In genomic region chr14:66311935-66312334, GRCh38 we compare ENCODE assay signal across 15 cellular contexts.
DNase-seq lines count a peak whose midpoint lies in the region; ATAC-seq and TF ChIP-seq lines count a peak whose summit lies in the region.
"Had no signal": no experiment of that assay in that cellular context is flagged by ENCODE, and none has a peak within 500 bp of the region (broad histone marks: within the 10 kb centered on the region; RNA-seq: fewer than 3 reads in every experiment).

No MANE protein-coding gene starts in this region.

- CTCF ChIA-PET in activated CD4-positive, alpha-beta memory T cell treated with anti-CD3 and anti-CD28 coated beads, Interleukin-2, amount 10 ng/mL, durations not matched to agents 7 days and 5 days (lab: Charles Lee) = no interaction called here
- CTCF ChIA-PET in HEK293T (lab: Yijun Ruan, JAX) = no interaction called here

- H3K27ac Mint-ChIP-seq in activated CD4-positive, alpha-beta memory T cell treated with anti-CD3 and anti-CD28 coated beads, Interleukin-2, amount 10 ng/mL, durations not matched to agents 7 days and 5 days = no peak overlapping the region

- POLR2A ChIA-PET in activated CD4-positive, alpha-beta memory T cell treated with anti-CD3 and anti-CD28 coated beads, Interleukin-2, amount 10 ng/mL, durations not matched to agents 7 days and 5 days (lab: Charles Lee) = no interaction called here
- POLR2A ChIA-PET in HEK293T (lab: Yijun Ruan, JAX) = no interaction called here

- H3K27me3 Mint-ChIP-seq in activated CD4-positive, alpha-beta memory T cell treated with anti-CD3 and anti-CD28 coated beads, Interleukin-2, amount 10 ng/mL, durations not matched to agents 7 days and 5 days = no peaks in the 10 kb centered on the region

- no peak for ATAC-seq in GM18907 (IDR thresholded peaks at IDR 0.05; ENCODE audit: unreplicated experiment)

- H3K9me3 Mint-ChIP-seq in activated CD4-positive, alpha-beta memory T cell treated with anti-CD3 and anti-CD28 coated beads, Interleukin-2, amount 10 ng/mL, durations not matched to agents 7 days and 5 days = peaks cover 4% of the 10 kb centered on the region

- no peaks in the 10 kb centered on the region for H3K4me1 Mint-ChIP-seq in activated CD4-positive, alpha-beta memory T cell treated with anti-CD3 and anti-CD28 coated beads, Interleukin-2, amount 10 ng/mL, durations not matched to agents 7 days and 5 days

- no peaks in the 10 kb centered on the region for H3K36me3 Mint-ChIP-seq in activated CD4-positive, alpha-beta memory T cell treated with anti-CD3 and anti-CD28 coated beads, Interleukin-2, amount 10 ng/mL, durations not matched to agents 7 days and 5 days (ENCODE audit: low read depth)

- DNase-seq in NCI-H146 (lab: John Stamatoyannopoulos, UW) (peak; percentile 14), NCI-H146 treated with DMSO at 0.1 percent for 48 hours (lab: John Stamatoyannopoulos, UW; ENCODE audit: unreplicated experiment) (no peak), NCI-H1694 treated with DMSO at 0.1 percent for 48 hours (lab: John Stamatoyannopoulos, UW) (peak; percentile 91), NCI-H524 (lab: John Stamatoyannopoulos, UW) (peak; percentile 58 to 94), middle frontal gyrus (ENCODE audit: extremely low spot score, low spot score) (peak; percentile 31), HEK293T (ENCODE audit: extremely low spot score) (no peak)
- no peak for DNase-seq in activated CD4-positive, alpha-beta memory T cell treated with anti-CD3 and anti-CD28 coated beads, Interleukin-2, amount 10 ng/mL, durations not matched to agents 7 days and 5 days
- DNase-seq: 8988T, DMS153, GM23248, KBM-7, NCI-H1048, SIG-M5, T-helper 2 cell had no signal

- H3K4me3 Mint-ChIP-seq in activated CD4-positive, alpha-beta memory T cell treated with anti-CD3 and anti-CD28 coated beads, Interleukin-2, amount 10 ng/mL, durations not matched to agents 7 days and 5 days = no peak overlapping the region

TF ChIP-seq in HEK293T, 16 proteins besides CTCF, POLR2A, EP300 and RAD21:
- TF ChIP-seq FOXK2 (IDR thresholded peaks at IDR 0.05) (no peak), ZNF384 (IDR thresholded peaks at IDR 0.05) (no peak), BHLHE40 (IDR thresholded peaks at IDR 0.05; ENCODE audit: borderline replicate concordance) (no peak), ELF4 (IDR thresholded peaks at IDR 0.05) (no peak), PKNOX1 (IDR thresholded peaks at IDR 0.05) (no peak), ARNT (IDR thresholded peaks at IDR 0.05) (no peak), TARDBP (IDR thresholded peaks at IDR 0.05) (no peak), HDGF (IDR thresholded peaks at IDR 0.05; ENCODE audit: borderline replicate concordance) (no peak), SUZ12 (IDR thresholded peaks at IDR 0.05) (no peak), NFRKB (IDR thresholded peaks at IDR 0.05) (no peak), LEF1 (IDR thresholded peaks at IDR 0.05; ENCODE audit: borderline replicate concordance) (no peak), SP1 (IDR thresholded peaks at IDR 0.05) (no peak), FOXA1 (IDR thresholded peaks at IDR 0.05) (no peak), L3MBTL2 (conservative IDR thresholded peaks at IDR 0.05) (no peak), CTBP1 (IDR thresholded peaks at IDR 0.05; ENCODE audit: borderline replicate concordance) (no peak), FOXM1 (IDR thresholded peaks at IDR 0.05; ENCODE audit: borderline replicate concordance) (no peak)

Comparison
In these comparisons a context has a peak if more than half of its experiments do, and no peak if none do; other contexts are left out.
1. DNase-seq: peak in NCI-H146 (single experiment), NCI-H1694 treated with DMSO at 0.1 percent for 48 hours (single experiment), NCI-H524 (2 of 2) and middle frontal gyrus (single experiment); none in NCI-H146 treated with DMSO at 0.1 percent for 48 hours (single experiment), activated CD4-positive, alpha-beta memory T cell treated with anti-CD3 and anti-CD28 coated beads, Interleukin-2, amount 10 ng/mL, durations not matched to agents 7 days and 5 days (single experiment) and HEK293T (single experiment).